In the genomic region with DNA sequence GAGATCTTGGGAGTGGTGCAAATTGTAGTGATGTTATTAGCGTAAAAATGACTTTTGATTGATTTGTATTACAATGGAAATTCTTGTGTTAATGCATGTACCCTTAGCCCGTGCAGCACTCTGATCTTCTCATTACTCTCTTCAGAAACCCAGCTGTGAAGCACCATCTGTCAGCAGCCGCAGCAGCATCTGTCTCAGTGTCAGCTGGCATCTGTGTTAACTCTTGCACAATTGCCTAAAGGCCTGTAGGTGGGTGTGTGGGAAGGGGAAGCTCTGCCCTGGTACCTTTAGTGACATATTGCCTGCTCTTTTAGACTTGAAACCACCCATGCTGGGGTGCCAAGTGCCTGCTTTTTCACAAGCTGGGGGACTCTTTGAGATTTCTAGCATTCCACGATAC, we compare ENCODE assay signal across 1 cellular context.
TF ChIP-seq lines count a peak whose summit lies in the region.

No MANE protein-coding gene starts in this region.

TF ChIP-seq in HepG2, 621 proteins besides CTCF, POLR2A, EP300 and RAD21 (continued from another document):
- TF ChIP-seq PHB2 (IDR thresholded peaks at IDR 0.05; ENCODE audit: partially characterized antibody), result no peak
- no peak for TF ChIP-seq TOE1 (CRISPR knock-in tag; IDR thresholded peaks at IDR 0.05)
